In the genomic region with DNA sequence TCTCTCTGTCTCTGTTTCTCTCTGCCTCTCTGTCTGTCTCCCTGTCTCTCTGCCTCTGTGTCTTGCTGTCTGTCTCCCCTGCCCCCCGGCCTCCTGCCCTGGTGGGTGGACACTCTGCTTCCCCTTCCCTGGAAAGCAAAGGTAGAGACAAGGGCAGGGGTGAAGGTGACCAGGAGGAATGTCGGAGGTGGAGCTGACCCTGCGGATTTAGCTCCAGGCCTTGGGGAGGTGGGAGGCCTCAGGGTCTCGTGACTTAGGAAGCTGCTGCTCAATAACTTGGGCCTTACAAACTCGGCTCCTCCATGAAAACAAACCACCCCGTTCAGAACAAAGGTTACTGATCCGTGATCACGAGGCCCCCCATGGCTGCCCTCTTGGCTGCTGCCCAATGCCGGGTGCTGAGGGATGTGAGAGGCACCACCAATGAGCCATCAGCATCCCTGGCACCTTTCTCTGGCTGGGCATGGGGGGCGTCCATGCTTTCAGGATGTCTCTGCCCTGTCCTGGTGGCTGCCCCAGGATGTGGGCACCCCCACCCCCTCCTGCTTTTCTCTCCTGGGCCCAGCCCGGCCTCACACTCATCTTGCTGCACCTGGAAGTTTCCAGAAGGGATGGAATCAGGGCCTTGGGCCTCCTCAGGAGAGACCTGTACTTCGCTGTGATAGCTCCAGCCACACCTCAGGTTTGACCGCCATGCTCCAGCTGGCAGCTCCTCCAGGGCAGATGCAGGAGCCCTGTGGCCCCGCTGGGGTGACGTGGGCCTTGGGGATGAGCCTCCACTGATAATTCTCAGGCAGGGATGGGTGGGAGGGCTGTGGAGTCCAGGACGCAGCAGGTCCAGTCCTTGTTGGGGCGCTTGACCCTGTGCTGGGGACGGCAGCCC, we compare ENCODE assay signal across 1 cellular context.
TF ChIP-seq lines count a peak whose summit lies in the region.

No MANE protein-coding gene starts in this region.

TF ChIP-seq in H1, 55 proteins besides CTCF, POLR2A, EP300 and RAD21:
- TF ChIP-seq GTF2F1 (IDR thresholded peaks at IDR 0.05; ENCODE audit: borderline replicate concordance, low read depth, low read length) (no peak), SAP30 (IDR thresholded peaks at IDR 0.05; ENCODE audit: insufficient read depth, insufficient replicate concordance, low read length) (no peak), RXRA (IDR thresholded peaks at IDR 0.05; ENCODE audit: insufficient read depth, low read depth, low read length) (no peak), TCF12 (IDR thresholded peaks at IDR 0.05; ENCODE audit: low read depth, low read length) (no peak), PHF8 (conservative IDR thresholded peaks at IDR 0.05; ENCODE audit: low read depth, low read length) (no peak), HDAC6 (IDR thresholded peaks at IDR 0.05; ENCODE audit: low read depth, low read length) (no peak), TEAD4 (IDR thresholded peaks at IDR 0.05; ENCODE audit: low read depth, low read length) (no peak), CTBP2 (IDR thresholded peaks at IDR 0.05; ENCODE audit: borderline replicate concordance, insufficient read depth, insufficient read length, low read length) (no peak), BACH1 (IDR thresholded peaks at IDR 0.05; ENCODE audit: low read length) (no peak), RNF2 (IDR thresholded peaks at IDR 0.05; ENCODE audit: borderline replicate concordance, low read depth, low read length, missing control alignments, poor library complexity, severe bottlenecking) (no peak), NRF1 (IDR thresholded peaks at IDR 0.05; ENCODE audit: low read depth, low read length) (no peak), RFX5 (IDR thresholded peaks at IDR 0.05; ENCODE audit: borderline replicate concordance, low read depth, low read length) (no peak), TBP (IDR thresholded peaks at IDR 0.05; ENCODE audit: low read depth, low read length) (no peak), CHD2 (IDR thresholded peaks at IDR 0.05; ENCODE audit: low read length) (no peak), NANOG (IDR thresholded peaks at IDR 0.05; ENCODE audit: insufficient read depth, low read depth, low read length, poor library complexity, severe bottlenecking) (no peak), CBX8 (IDR thresholded peaks at IDR 0.05; ENCODE audit: borderline replicate concordance, low read depth, low read length) (no peak), SP4 (IDR thresholded peaks at IDR 0.05; ENCODE audit: low read length) (no peak), BRCA1 (IDR thresholded peaks at IDR 0.05; ENCODE audit: low read depth, low read length) (no peak)
- TF ChIP-seq, protein P1, sequence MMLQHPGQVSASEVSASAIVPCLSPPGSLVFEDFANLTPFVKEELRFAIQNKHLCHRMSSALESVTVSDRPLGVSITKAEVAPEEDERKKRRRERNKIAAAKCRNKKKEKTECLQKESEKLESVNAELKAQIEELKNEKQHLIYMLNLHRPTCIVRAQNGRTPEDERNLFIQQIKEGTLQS (IDR thresholded peaks at IDR 0.05; ENCODE audit: insufficient read depth, low read depth, low read length), result no peak
- TF ChIP-seq, protein P2, sequence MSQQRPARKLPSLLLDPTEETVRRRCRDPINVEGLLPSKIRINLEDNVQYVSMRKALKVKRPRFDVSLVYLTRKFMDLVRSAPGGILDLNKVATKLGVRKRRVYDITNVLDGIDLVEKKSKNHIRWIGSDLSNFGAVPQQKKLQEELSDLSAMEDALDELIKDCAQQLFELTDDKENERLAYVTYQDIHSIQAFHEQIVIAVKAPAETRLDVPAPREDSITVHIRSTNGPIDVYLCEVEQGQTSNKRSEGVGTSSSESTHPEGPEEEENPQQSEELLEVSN (IDR thresholded peaks at IDR 0.05), result no peak
